16 cellular contexts compared by ENCODE assay signal in the genomic region with DNA sequence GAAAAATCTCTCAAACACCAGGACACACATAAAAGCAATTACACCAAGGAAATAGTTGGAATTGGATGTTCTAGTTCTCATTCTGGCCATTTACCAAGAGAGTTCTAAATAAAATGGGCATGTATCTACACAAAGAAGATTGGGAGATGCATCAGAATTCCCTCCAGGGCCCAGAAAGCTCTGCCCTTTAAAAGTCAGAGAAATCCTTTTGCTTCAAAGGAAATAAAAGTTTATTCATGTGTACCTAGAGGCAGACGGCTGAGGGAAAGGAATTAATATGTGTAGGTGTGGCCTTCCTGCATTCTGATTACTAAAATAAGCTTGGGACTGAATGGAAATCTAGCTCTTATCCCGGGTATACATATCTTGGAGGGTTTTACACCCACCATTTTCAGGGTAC.
A peak's percentile ranks its signal among the peaks of the same experiment; 100 is the strongest.
DNase-seq lines count a peak whose midpoint lies in the region; ATAC-seq and TF ChIP-seq lines count a peak whose summit lies in the region.
"Had no signal": no experiment of that assay in that cellular context is flagged by ENCODE, and none has a peak within 500 bp of the region (broad histone marks: within the 10 kb centered on the region; RNA-seq: fewer than 3 reads in every experiment).

No MANE protein-coding gene starts in this region.

- H3K27me3 ChIP-seq in SK-N-SH (ENCODE audit: insufficient read depth): no peaks in the 10 kb centered on the region
- no peaks in the 10 kb centered on the region for H3K27me3 ChIP-seq in hepatocyte
- no peaks in the 10 kb centered on the region for H3K27me3 ChIP-seq in smooth muscle cell (ENCODE audit: low read depth)
- no peaks in the 10 kb centered on the region for H3K27me3 ChIP-seq in sigmoid colon
- H3K27me3 ChIP-seq: BE2C had no signal

- H3K36me3 ChIP-seq in SK-N-SH (replicated peaks in 1 of 2; ENCODE audit: control insufficient read depth in 1 of 2, insufficient read depth in 2 of 2, low read length in 1 of 2) (no peaks in the 10 kb centered on the region), hepatocyte (replicated peaks; ENCODE audit: insufficient read depth, low read depth) (no peaks in the 10 kb centered on the region), smooth muscle cell (ENCODE audit: low read depth) (no peaks in the 10 kb centered on the region), sigmoid colon (no peaks in the 10 kb centered on the region)
- H3K36me3 ChIP-seq: BE2C had no signal

- H3F3A ChIP-seq in SK-N-SH (replicated peaks; ENCODE audit: insufficient read depth) (peaks cover 23% of the 10 kb centered on the region), smooth muscle cell (ENCODE audit: low read depth) (peaks cover 31% of the 10 kb centered on the region)

- no peak for TF ChIP-seq RAD21 in SK-N-SH (IDR thresholded peaks at IDR 0.05; ENCODE audit: low read length)

- TF ChIP-seq CTCF in SK-N-SH (IDR thresholded peaks at IDR 0.05) (no peak), hepatocyte (IDR thresholded peaks at IDR 0.05; ENCODE audit: poor library complexity) (no peak), smooth muscle cell (IDR thresholded peaks at IDR 0.05; ENCODE audit: borderline replicate concordance, insufficient read depth, poor library complexity, severe bottlenecking) (no peak), sigmoid colon (IDR thresholded peaks at IDR 0.05) (no peak)

- CTCF ChIA-PET in SK-N-SH (lab: Yijun Ruan, JAX): no interaction called here

- no peak for TF ChIP-seq POLR2A in sigmoid colon (IDR thresholded peaks at IDR 0.05)

- 55% methylated on average over 2 of the region's 2 CpGs for WGBS in SK-N-SH (ENCODE audit: low lambda C conversion rate)
- 57% methylated on average over 2 of the region's 2 CpGs for WGBS in hepatocyte (ENCODE audit: low lambda C conversion rate, missing lambda C conversion rate)
- 60% methylated on average over 2 of the region's 2 CpGs for WGBS in smooth muscle cell (ENCODE audit: low lambda C conversion rate)
- 11 to 50% methylated on average over 2 of the region's 2 CpGs for WGBS in sigmoid colon, 2 donors

- H2AFZ ChIP-seq in SK-N-SH (ENCODE audit: low read depth): peak overlapping the region; percentile 66; the same call in 1 of the 2 replicates
- H2AFZ ChIP-seq in hepatocyte: no peak overlapping the region
- H2AFZ ChIP-seq in smooth muscle cell (ENCODE audit: low read depth): peak overlapping the region; percentile 86

- DNase-seq in SK-N-SH (no peak), SK-MEL-5 (ENCODE audit: low read depth, low spot score) (peak; percentile 60), hepatocyte (ENCODE audit: low spot score) (no peak), smooth muscle cell (lab: John Stamatoyannopoulos, UW; ENCODE audit: unreplicated experiment) (no peak), NCI-H1436 (lab: John Stamatoyannopoulos, UW) (no peak), sigmoid colon (no peak), NCI-H2227 treated with DMSO at 0.1 percent for 48 hours (lab: John Stamatoyannopoulos, UW) (no peak)
- DNase-seq: BE2C; CD4-positive, alpha-beta memory T cell; DMS79 treated with DMSO at 0.1 percent for 48 hours; Karpas-422; NCI-H1930; NCI-H446 had no signal

- no peaks in the 10 kb centered on the region for H3K79me2 ChIP-seq in SK-N-SH (ENCODE audit: insufficient read depth)
- H3K79me2 ChIP-seq in hepatocyte: no peaks in the 10 kb centered on the region
- H3K79me2 ChIP-seq in smooth muscle cell (ENCODE audit: low read depth): no peaks in the 10 kb centered on the region

- POLR2A ChIA-PET in SK-N-SH (lab: Yijun Ruan, JAX): no interaction called here

- no peaks in the 10 kb centered on the region for H3K9me2 ChIP-seq in SK-N-SH
- no peaks in the 10 kb centered on the region for H3K9me2 ChIP-seq in hepatocyte (replicated peaks; ENCODE audit: insufficient read depth)

- H3K27ac ChIP-seq in SK-N-SH (ENCODE audit: low read depth in 2 of 2, low read length in 1 of 2) (peak overlapping the region in 1 of 2 experiments; percentile 28; a peak in 2 of 4 replicates), hepatocyte (peak overlapping the region; percentile 5), smooth muscle cell (ENCODE audit: low read depth) (peak overlapping the region; percentile 92), sigmoid colon (no peak overlapping the region)
- H3K27ac ChIP-seq: 22Rv1 had no signal

- 0 out of 2 replicates have a peak, but pooled peaks cover 10% of the 10 kb centered on the region for H3K9me3 ChIP-seq in SK-N-SH
- no peaks in the 10 kb centered on the region for H3K9me3 ChIP-seq in hepatocyte (ENCODE audit: low read depth)
- no peaks in the 10 kb centered on the region for H3K9me3 ChIP-seq in smooth muscle cell (replicated peaks; ENCODE audit: low read depth)
- no peaks in the 10 kb centered on the region for H3K9me3 ChIP-seq in sigmoid colon
- H3K9me3 ChIP-seq: BE2C had no signal

- H4K20me1 ChIP-seq in SK-N-SH (ENCODE audit: insufficient read depth) (no peaks in the 10 kb centered on the region), hepatocyte (ENCODE audit: insufficient read depth, poor library complexity, severe bottlenecking) (no peaks in the 10 kb centered on the region), smooth muscle cell (ENCODE audit: low read depth) (no peaks in the 10 kb centered on the region)

- TF ChIP-seq EP300 in SK-N-SH (IDR thresholded peaks at IDR 0.05; ENCODE audit: borderline replicate concordance in 1 of 2, low read depth in 1 of 2, low read length in 1 of 2) (no peak), sigmoid colon (IDR thresholded peaks at IDR 0.05) (no peak)

- no peak for ATAC-seq in SK-N-SH treated with all-trans-retinoic acid at 6 μM for 48 hours
- ATAC-seq: GM12878 had no signal

- H3K4me2 ChIP-seq in SK-N-SH (no peak overlapping the region), hepatocyte (no peak overlapping the region), smooth muscle cell (peak overlapping the region; percentile 30)

- intact Hi-C loops in sigmoid colon (cut with DNase I): no loop called here

- in situ Hi-C loops in SK-MEL-5 (cut with HindIII; ENCODE audit: low pct_unique_long_range_greater_than_20kb, low sequenced_read_pairs): no loop called here

- H3K9ac ChIP-seq in SK-N-SH: no peak overlapping the region
- no peak overlapping the region for H3K9ac ChIP-seq in smooth muscle cell (ENCODE audit: low read depth)

- H3K4me3 ChIP-seq in SK-N-SH (ENCODE audit: low read depth in 2 of 2, low read length in 1 of 2) (no peak overlapping the region), hepatocyte (no peak overlapping the region), smooth muscle cell (no peak overlapping the region), sigmoid colon (no peak overlapping the region)
- H3K4me3 ChIP-seq: GM12878 had no signal

- H3K4me1 ChIP-seq in SK-N-SH (ENCODE audit: control insufficient read depth in 1 of 2, insufficient read depth in 2 of 2, low read depth in 1 of 2, low read length in 1 of 2) (peaks cover 0 to 23% of the 10 kb centered on the region in 2 experiments; a peak in 2 of 4 replicates), hepatocyte (ENCODE audit: insufficient read depth) (peaks cover 6% of the 10 kb centered on the region), smooth muscle cell (ENCODE audit: low read depth) (peaks cover 33% of the 10 kb centered on the region), sigmoid colon (peaks cover 0 to 17% (median 8%) of the 10 kb centered on the region in 4 donors)
- H3K4me1 ChIP-seq: BE2C had no signal

TF ChIP-seq in SK-N-SH, 30 proteins besides CTCF, POLR2A, EP300 and RAD21:
- TF ChIP-seq POLR2AphosphoS5 (IDR thresholded peaks at IDR 0.05; ENCODE audit: low read depth, low read length) (no peak), GABPA (IDR thresholded peaks at IDR 0.05; ENCODE audit: low read depth) (no peak), TCF12 (IDR thresholded peaks at IDR 0.05) (no peak)

TF ChIP-seq in SK-N-SH treated with all-trans-retinoic acid at 6 μM for 48 hours, 23 proteins besides CTCF, POLR2A, EP300 and RAD21:
- TF ChIP-seq TOX (CRISPR knock-in tag; IDR thresholded peaks at IDR 0.05; ENCODE audit: borderline replicate concordance) (no peak), ZFP3 (CRISPR knock-in tag; IDR thresholded peaks at IDR 0.05) (no peak), ISL1 (CRISPR knock-in tag; IDR thresholded peaks at IDR 0.05) (no peak), ZNF8 (CRISPR knock-in tag; IDR thresholded peaks at IDR 0.05) (no peak), GLIS3 (CRISPR knock-in tag; IDR thresholded peaks at IDR 0.05) (no peak), ZC3H10 (CRISPR knock-in tag; IDR thresholded peaks at IDR 0.05) (no peak), OSR1 (CRISPR knock-in tag; IDR thresholded peaks at IDR 0.05) (no peak), ARNTL (CRISPR knock-in tag; IDR thresholded peaks at IDR 0.05; ENCODE audit: borderline replicate concordance, low read depth) (no peak), RARB (CRISPR knock-in tag; IDR thresholded peaks at IDR 0.05) (no peak)

Comparison
In these comparisons a context has a peak if more than half of its experiments do, and no peak if none do; other contexts are left out.
1. H3K27ac ChIP-seq: peak in hepatocyte (single experiment) and smooth muscle cell (single experiment); none in sigmoid colon (0 of 4).